Comparison of ENCODE assay signal across 2 cellular contexts in genomic region chr5:2160811-2161210, GRCh38.
TF ChIP-seq lines count a peak whose summit lies in the region.

No MANE protein-coding gene starts in this region.

TF ChIP-seq in HEK293, 187 proteins besides CTCF, POLR2A, EP300 and RAD21 (continued from another document):
- TF ChIP-seq ZBTB10 (tag by site-specific recombination; IDR thresholded peaks at IDR 0.05) (no peak), EGR2 (tag by site-specific recombination; IDR thresholded peaks at IDR 0.05; ENCODE audit: low read depth) (peak; percentile 92), ZNF37A (tag by site-specific recombination; IDR thresholded peaks at IDR 0.05) (no peak), ZBTB11 (tag by site-specific recombination; conservative IDR thresholded peaks at IDR 0.05; ENCODE audit: low read depth) (no peak), ZFHX2 (tag by site-specific recombination; conservative IDR thresholded peaks at IDR 0.05) (peak; percentile 76)

TF ChIP-seq in IMR-90, 13 proteins besides CTCF, POLR2A, EP300 and RAD21 (continued from another document):
- TF ChIP-seq USF2 (IDR thresholded peaks at IDR 0.05; ENCODE audit: low read depth, low read length) (no peak), FOS (IDR thresholded peaks at IDR 0.05; ENCODE audit: low read depth, low read length) (no peak), MAFK (IDR thresholded peaks at IDR 0.05; ENCODE audit: low read depth, low read length) (no peak), RFX5 (IDR thresholded peaks at IDR 0.05; ENCODE audit: low read depth, low read length) (no peak), CEBPB (IDR thresholded peaks at IDR 0.05; ENCODE audit: low read depth, low read length) (no peak), MAZ (IDR thresholded peaks at IDR 0.05; ENCODE audit: borderline replicate concordance, low read depth, low read length) (no peak)
TF ChIP-seq in IMR-90: peak in this region for 0.
